In genomic region chr12:131511803-131512564, GRCh38 we compare ENCODE assay signal across 9 cellular contexts.
DNase-seq lines count a peak whose midpoint lies in the region; ATAC-seq and TF ChIP-seq lines count a peak whose summit lies in the region.
"Had no signal": no experiment of that assay in that cellular context is flagged by ENCODE, and none has a peak within 500 bp of the region (broad histone marks: within the 10 kb centered on the region; RNA-seq: fewer than 3 reads in every experiment).

No MANE protein-coding gene starts in this region.

- TF ChIP-seq CTCF in Caco-2 (IDR thresholded peaks at IDR 0.05; ENCODE audit: insufficient read depth in 1 of 2, low read depth in 1 of 2, low read length in 1 of 2, severe bottlenecking in 1 of 2, unreplicated experiment in 1 of 2) (no peak), endothelial cell (IDR thresholded peaks at IDR 0.05; ENCODE audit: unreplicated experiment) (no peak)

- H3K9me3 ChIP-seq in Caco-2 = no peaks in the 10 kb centered on the region

- DNase-seq in DMS53 (lab: John Stamatoyannopoulos, UW) (peak; percentile 55), Caco-2 (no peak), H4 (ENCODE audit: low spot score) (no peak), endothelial cell (ENCODE audit: low spot score) (no peak), midbrain (lab: John Stamatoyannopoulos, UW) (no peak)
- no peak for DNase-seq in activated naive CD8-positive, alpha-beta T cell treated with anti-CD3 and anti-CD28 coated beads for 36 hours

- H3K4me1 Mint-ChIP-seq in activated naive CD8-positive, alpha-beta T cell treated with anti-CD3 and anti-CD28 coated beads for 36 hours = peaks cover 11% of the 10 kb centered on the region
- H3K4me1 Mint-ChIP-seq in Caco-2 (ENCODE audit: low read depth, unreplicated experiment) (peaks cover 9% of the 10 kb centered on the region), endothelial cell (ENCODE audit: unreplicated experiment) (peaks cover 8% of the 10 kb centered on the region)

- no peak overlapping the region for H3K4me3 ChIP-seq in Caco-2 (ENCODE audit: low read depth, low read length)

- no peaks in the 10 kb centered on the region for H3K36me3 ChIP-seq in Caco-2 (ENCODE audit: control insufficient read depth, insufficient read depth, low read length)

- CTCF ChIA-PET in Caco-2 (lab: Charles Lee) = no interaction called here

- BruUV-seq in Caco-2 (replicated peaks; lab: Mats Ljungman, UMichigan) = no TSS peak

- H3K4me3 Mint-ChIP-seq in activated naive CD8-positive, alpha-beta T cell treated with anti-CD3 and anti-CD28 coated beads for 36 hours = no peak overlapping the region
- H3K4me3 Mint-ChIP-seq in Caco-2 (ENCODE audit: unreplicated experiment) = no peak overlapping the region
- H3K4me3 Mint-ChIP-seq in endothelial cell (ENCODE audit: unreplicated experiment) = no peak overlapping the region
- H3K4me3 Mint-ChIP-seq: dendritic cell treated with granulocyte-macrophage colony-stimulating factor and Interleukin-4, amounts not matched to agents 40 ng/mL and 50 ng/mL, for 4 days had no signal

- H3K4me1 ChIP-seq in Caco-2 = no peaks in the 10 kb centered on the region

- peak; percentile 14 for ATAC-seq in GM19463 (IDR thresholded peaks at IDR 0.05; ENCODE audit: unreplicated experiment)
- peak; percentile 19 for ATAC-seq in HG03139 (IDR thresholded peaks at IDR 0.05; ENCODE audit: unreplicated experiment)

- POLR2A ChIA-PET in Caco-2 (lab: Charles Lee) = no interaction called here

- H3K27me3 ChIP-seq in Caco-2 (replicated peaks; ENCODE audit: control insufficient read depth, insufficient read depth, low read length) = no peaks in the 10 kb centered on the region

- peak overlapping the region; percentile 65 for H3K27ac Mint-ChIP-seq in activated naive CD8-positive, alpha-beta T cell treated with anti-CD3 and anti-CD28 coated beads for 36 hours
- H3K27ac Mint-ChIP-seq in Caco-2 (ENCODE audit: unreplicated experiment) (no peak overlapping the region), endothelial cell (ENCODE audit: unreplicated experiment) (no peak overlapping the region)
- H3K27ac Mint-ChIP-seq: dendritic cell treated with granulocyte-macrophage colony-stimulating factor and Interleukin-4, amounts not matched to agents 40 ng/mL and 50 ng/mL, for 4 days had no signal

- intact Hi-C loops in Caco-2 (cut with micrococcal nuclease; ENCODE audit: unreplicated experiment) = no loop called here

- H3K9me3 Mint-ChIP-seq in activated naive CD8-positive, alpha-beta T cell treated with anti-CD3 and anti-CD28 coated beads for 36 hours = peaks cover 7% of the 10 kb centered on the region
- no peaks in the 10 kb centered on the region for H3K9me3 Mint-ChIP-seq in Caco-2 (ENCODE audit: unreplicated experiment)
- no peaks in the 10 kb centered on the region for H3K9me3 Mint-ChIP-seq in endothelial cell (ENCODE audit: unreplicated experiment)

- H3K36me3 Mint-ChIP-seq in activated naive CD8-positive, alpha-beta T cell treated with anti-CD3 and anti-CD28 coated beads for 36 hours = no peaks in the 10 kb centered on the region
- H3K36me3 Mint-ChIP-seq in Caco-2 (ENCODE audit: insufficient read depth, unreplicated experiment) (no peaks in the 10 kb centered on the region), endothelial cell (ENCODE audit: low read depth, unreplicated experiment) (no peaks in the 10 kb centered on the region)

- no peaks in the 10 kb centered on the region for H3K27me3 Mint-ChIP-seq in activated naive CD8-positive, alpha-beta T cell treated with anti-CD3 and anti-CD28 coated beads for 36 hours
- H3K27me3 Mint-ChIP-seq in Caco-2 (ENCODE audit: insufficient read depth, unreplicated experiment) (peaks cover 8% of the 10 kb centered on the region), endothelial cell (ENCODE audit: unreplicated experiment) (peaks cover 2% of the 10 kb centered on the region)
